8 cellular contexts compared by ENCODE assay signal in genomic region chr4:147866532-147867271, GRCh38.
DNase-seq lines count a peak whose midpoint lies in the region; TF ChIP-seq lines count a peak whose summit lies in the region.

No MANE protein-coding gene starts in this region.

- H3K4me2 ChIP-seq in MM.1S (ENCODE audit: low read depth, low read length) (no peak overlapping the region), osteoblast (ENCODE audit: insufficient read depth, low read length) (no peak overlapping the region)

- H3K4me1 ChIP-seq in MM.1S (ENCODE audit: low read length) (peaks cover 10% of the 10 kb centered on the region), osteoblast (ENCODE audit: insufficient read depth, low read length) (peaks cover 23% of the 10 kb centered on the region), tibial artery (peaks cover 0 to 49% (median 32%) of the 10 kb centered on the region in 4 donors)

- H3K27me3 ChIP-seq in MM.1S (replicated peaks; ENCODE audit: insufficient read depth, low read length), result no peaks in the 10 kb centered on the region
- no peaks in the 10 kb centered on the region for H3K27me3 ChIP-seq in osteoblast (ENCODE audit: insufficient read depth, low read length)
- H3K27me3 ChIP-seq in tibial artery, result no peaks in the 10 kb centered on the region

- no peak overlapping the region for H2AFZ ChIP-seq in MM.1S (ENCODE audit: low read length)
- H2AFZ ChIP-seq in osteoblast (ENCODE audit: low read length), result no peak overlapping the region

- DNase-seq in GM04503 (ENCODE audit: low read depth), result peak; percentile 31
- peak; percentile 63 for DNase-seq in HCEC 1CT
- peak; percentile 89 for DNase-seq in MM.1S
- peak; percentile 49 for DNase-seq in SHP77 treated with DMSO at 0.1 percent for 48 hours (lab: John Stamatoyannopoulos, UW)
- DNase-seq in activated gamma-delta T cell treated with anti-CD3 and anti-CD28 coated beads, Interleukin-2, amount 50 U/mL, for 16 hours (ENCODE audit: low read depth), result peak; percentile 90
- DNase-seq in globus pallidus (ENCODE audit: low spot score), result peak; percentile 90
- peak; percentile 82 for DNase-seq in osteoblast (ENCODE audit: insufficient read length, low spot score, missing footprints)
- peak; percentile 93 to 95 for DNase-seq in tibial artery

- H3K36me3 ChIP-seq in MM.1S (replicated peaks; ENCODE audit: insufficient read depth, low read length) (peaks cover 5% of the 10 kb centered on the region; the same call in 1 of the 2 replicates), osteoblast (ENCODE audit: insufficient read depth, low read length) (no peaks in the 10 kb centered on the region), tibial artery (peaks cover 19 to 28% (median 20%) of the 10 kb centered on the region in 3 donors)

- no peaks in the 10 kb centered on the region for H3K9me2 ChIP-seq in MM.1S (replicated peaks; ENCODE audit: insufficient read depth, low read length)

- intact Hi-C loops in tibial artery (cut with DNase I; ENCODE audit: low total_unique reads), result loop anchor here (2.0 to 10.0 kb wide), 2 partner anchors 158 to 252 kb away; partner anchors contain the start of gene TMEM184C

- H3K9ac ChIP-seq in MM.1S (ENCODE audit: low read length), result no peak overlapping the region

- H3F3A ChIP-seq in MM.1S (ENCODE audit: insufficient read depth, low read length), result peaks cover 7% of the 10 kb centered on the region; the same call in 1 of the 2 replicates

- H4K20me1 ChIP-seq in MM.1S (ENCODE audit: insufficient read depth, low read length) (no peaks in the 10 kb centered on the region), osteoblast (ENCODE audit: insufficient read depth, low read length) (no peaks in the 10 kb centered on the region)

- no peaks in the 10 kb centered on the region for H3K9me3 ChIP-seq in MM.1S (replicated peaks; ENCODE audit: insufficient read depth, low read length)
- H3K9me3 ChIP-seq in osteoblast (ENCODE audit: low read depth, low read length), result no peaks in the 10 kb centered on the region
- H3K9me3 ChIP-seq in tibial artery, result no peaks in the 10 kb centered on the region

- H3K27ac ChIP-seq in MM.1S (ENCODE audit: low read length), result no peak overlapping the region
- peak overlapping the region; percentile 62 for H3K27ac ChIP-seq in osteoblast (ENCODE audit: low read depth, low read length)
- peak overlapping the region; percentile 46 to 75 for H3K27ac ChIP-seq in tibial artery

- peaks cover 28% of the 10 kb centered on the region for H3K79me2 ChIP-seq in MM.1S (ENCODE audit: low read length)
- H3K79me2 ChIP-seq in osteoblast (ENCODE audit: insufficient read depth, low read length), result peaks cover 10% of the 10 kb centered on the region

- H3K4me3 ChIP-seq in MM.1S (ENCODE audit: low read length) (no peak overlapping the region), osteoblast (ENCODE audit: insufficient read depth, low read length) (no peak overlapping the region), tibial artery (no peak overlapping the region)

- peak; percentile 99 for TF ChIP-seq CTCF in MM.1S (IDR thresholded peaks at IDR 0.05; ENCODE audit: low read length)
- TF ChIP-seq CTCF in osteoblast (IDR thresholded peaks at IDR 0.05; ENCODE audit: extremely low read depth, low read depth, low read length), result peak; percentile 100
- TF ChIP-seq CTCF in tibial artery (IDR thresholded peaks at IDR 0.05), result peak; percentile 98 to 100

Comparison
In these comparisons a context has a peak if more than half of its experiments do, and no peak if none do; other contexts are left out.
1. DNase-seq: peak in every context shown above with its lines; median percentile 94 in tibial artery; 90 in activated gamma-delta T cell treated with anti-CD3 and anti-CD28 coated beads, Interleukin-2, amount 50 U/mL, for 16 hours; 90 in globus pallidus; 89 in MM.1S; 82 in osteoblast; 63 in HCEC 1CT; 49 in SHP77 treated with DMSO at 0.1 percent for 48 hours; 31 in GM04503.